Comparison of ENCODE assay signal across 8 cellular contexts in genomic region chr3:52277071-52277964, GRCh38. TPM values are rescaled to one million over a fixed set of nuclear protein-coding genes. Genes with fewer than 3 reads are reported as not detected.
DNase-seq lines count a peak whose midpoint lies in the region; ATAC-seq and TF ChIP-seq lines count a peak whose summit lies in the region.

No MANE protein-coding gene starts in this region.

- peak overlapping the region; percentile 87 for H3K4me3 ChIP-seq in GM12864 (ENCODE audit: low read depth, low read length)

- DNase-seq in GM12864 (ENCODE audit: low read depth) (no peak), T-helper 17 cell (peak; percentile 50 to 58 (median 51)), amygdala (lab: John Stamatoyannopoulos, UW) (peak in 44 of 56 donors; percentile 14 to 81 (median 52)), hepatic stellate cell (ENCODE audit: low spot score) (peak; percentile 55), retina (peak; percentile 77), OCI-M2 (lab: John Stamatoyannopoulos, UW; ENCODE audit: unreplicated experiment) (no peak)

- no peaks in the 10 kb centered on the region for H3K9me3 ChIP-seq in T-helper 17 cell (ENCODE audit: control insufficient read depth, low read length, poor library complexity, severe bottlenecking)

- TF ChIP-seq CTCF in GM12864 (IDR thresholded peaks at IDR 0.05; ENCODE audit: low read depth, low read length, missing control alignments) = no peak

- H3K27me3 Mint-ChIP-seq in IgD-negative memory B cell = no peaks in the 10 kb centered on the region
- no peaks in the 10 kb centered on the region for H3K27me3 Mint-ChIP-seq in T-helper 17 cell

- H3K9me3 Mint-ChIP-seq in IgD-negative memory B cell = peaks cover 0 to 2% (median 0%) of the 10 kb centered on the region in 3 donors

- peak overlapping the region; percentile 93 to 98 (median 96) for H3K4me3 Mint-ChIP-seq in IgD-negative memory B cell
- H3K4me3 Mint-ChIP-seq in T-helper 17 cell = peak overlapping the region; percentile 100

- H3K27ac Mint-ChIP-seq in IgD-negative memory B cell (peak overlapping the region; percentile 88 to 99 (median 97)), T-helper 17 cell (peak overlapping the region; percentile 100)

- H3K4me1 Mint-ChIP-seq in IgD-negative memory B cell = peaks cover 24 to 37% (median 35%) of the 10 kb centered on the region in 3 donors
- H3K4me1 Mint-ChIP-seq in T-helper 17 cell = peaks cover 66% of the 10 kb centered on the region

- ATAC-seq in T-helper 17 cell (peak; percentile 34), HG03139 (IDR thresholded peaks at IDR 0.05; ENCODE audit: unreplicated experiment) (no peak)

- peaks cover 7% of the 10 kb centered on the region for H3K36me3 Mint-ChIP-seq in IgD-negative memory B cell
- H3K36me3 Mint-ChIP-seq in T-helper 17 cell (ENCODE audit: low read depth) = peaks cover 13% of the 10 kb centered on the region

RNA-seq across cellular contexts. Expression of gene WDR82, which starts 1.1 kb away (rescaled TPM):
- polyA plus RNA-seq in IgD-negative memory B cell = 55.0 TPM
- total RNA-seq in T-helper 17 cell = 100 to 1,000 TPM; 109 to 114 TPM

RNA-seq across cellular contexts. Expression of gene GLYCTK, which starts 10.3 kb away (rescaled TPM):
- polyA plus RNA-seq in IgD-negative memory B cell = 7.4 TPM
- 10 to 100 TPM; 30.6 to 42.2 TPM for total RNA-seq in T-helper 17 cell

RNA-seq across cellular contexts. Expression of gene PPM1M, which starts 31.8 kb away (rescaled TPM):
- polyA plus RNA-seq in IgD-negative memory B cell = 51.3 TPM
- total RNA-seq in T-helper 17 cell = 10 to 100 TPM; 43.9 to 58.0 TPM

RNA-seq across cellular contexts. Expression of gene TWF2, which starts 38.4 kb away (rescaled TPM):
- 108 TPM for polyA plus RNA-seq in IgD-negative memory B cell
- 10 to 100 TPM; 44.8 to 48.2 TPM for total RNA-seq in T-helper 17 cell

RNA-seq across cellular contexts. Expression of gene DNAH1, which starts 38.8 kb away (rescaled TPM):
- polyA plus RNA-seq in IgD-negative memory B cell = 1.1 TPM
- total RNA-seq in T-helper 17 cell = 10 to 100 TPM; 50.3 to 58.5 TPM

Comparison
In these comparisons a context has a peak if more than half of its experiments do, and no peak if none do; other contexts are left out.
1. DNase-seq: peak in T-helper 17 cell (3 of 3), amygdala (44 of 56), hepatic stellate cell (single experiment) and retina (single experiment); none in GM12864 (single experiment) and OCI-M2 (single experiment).